ENCODE assay signal across 19 cellular contexts in the genomic region with DNA sequence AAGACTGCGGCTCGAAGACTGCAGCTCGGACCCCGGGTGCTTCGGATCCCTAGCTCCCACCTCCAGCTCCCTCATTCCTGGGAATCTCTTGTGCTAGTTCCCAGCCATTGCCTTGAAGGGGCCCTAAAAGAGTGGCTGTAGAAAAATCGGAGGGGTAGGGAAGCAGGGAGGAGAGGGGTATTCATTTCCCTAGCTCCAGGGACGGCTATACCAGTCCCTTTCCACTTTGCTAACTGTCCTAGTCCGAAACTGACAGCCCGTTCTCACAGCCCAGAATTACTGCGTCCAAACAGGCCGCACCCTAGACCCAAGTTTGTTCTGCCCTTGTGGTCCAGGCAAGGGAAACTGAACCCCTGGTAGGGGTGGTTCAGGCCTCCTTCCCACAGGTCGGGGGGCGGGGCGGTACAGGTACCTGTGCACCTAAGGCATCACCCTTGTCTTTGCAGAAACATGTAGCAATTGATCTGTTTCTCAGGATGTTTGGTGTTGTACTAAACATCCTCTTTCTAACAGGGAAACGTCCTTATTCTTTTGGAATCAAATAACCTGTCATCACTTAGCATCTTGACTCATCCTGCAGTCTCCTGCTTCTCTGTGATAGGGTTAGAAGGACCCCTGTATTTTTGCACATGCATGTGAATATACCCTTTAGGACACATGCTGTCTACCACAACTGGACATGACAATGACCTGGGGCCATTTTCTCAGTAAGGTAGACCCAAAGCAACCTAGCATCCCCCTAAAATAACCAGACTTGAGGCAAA. TPM values are rescaled to one million over a fixed set of nuclear protein-coding genes. Genes with fewer than 3 reads are reported as not detected.
A peak's percentile ranks its signal among the peaks of the same experiment; 100 is the strongest.
DNase-seq lines count a peak whose midpoint lies in the region; ATAC-seq and TF ChIP-seq lines count a peak whose summit lies in the region.
"Had no signal": no experiment of that assay in that cellular context is flagged by ENCODE, and none has a peak within 500 bp of the region (broad histone marks: within the 10 kb centered on the region; RNA-seq: fewer than 3 reads in every experiment).

No MANE protein-coding gene starts in this region.

- peaks cover 0 to 79% of the 10 kb centered on the region in 2 donors for H3K27me3 ChIP-seq in Peyer's patch
- peaks cover 72 to 100% (median 100%) of the 10 kb centered on the region in 3 donors for H3K27me3 ChIP-seq in stomach
- peaks cover 77% of the 10 kb centered on the region for H3K27me3 ChIP-seq in SJCRH30

- TF ChIP-seq CTCF in Peyer's patch (IDR thresholded peaks at IDR 0.05) (no peak), stomach (IDR thresholded peaks at IDR 0.05) (no peak)

- intact Hi-C loops in stomach (cut with DNase I; ENCODE audit: low total_unique reads): no loop called here

- TF ChIP-seq POLR2A in Peyer's patch (IDR thresholded peaks at IDR 0.05) (no peak), stomach (IDR thresholded peaks at IDR 0.05) (no peak)

- no peak for TF ChIP-seq EP300 in stomach (IDR thresholded peaks at IDR 0.05)

- no peak for ATAC-seq in GM18519 (IDR thresholded peaks at IDR 0.05; ENCODE audit: low FRiP score, unreplicated experiment)
- ATAC-seq: A549; natural killer cell treated with Interleukin-12 subunit alpha and Interleukin-12 subunit beta and Interleukin-15 and Interleukin-18, amount 100 ng/mL, for 72 hours had no signal

- H3K36me3 ChIP-seq in Peyer's patch: no peaks in the 10 kb centered on the region
- H3K36me3 ChIP-seq in stomach: no peaks in the 10 kb centered on the region
- no peaks in the 10 kb centered on the region for H3K36me3 ChIP-seq in SJCRH30
- H3K36me3 ChIP-seq: esophagus squamous epithelium, suprapubic skin had no signal

- H3K9me3 ChIP-seq in Peyer's patch (no peaks in the 10 kb centered on the region), stomach (peaks cover 0 to 12% (median 0%) of the 10 kb centered on the region in 4 donors), SJCRH30 (replicated peaks) (no peaks in the 10 kb centered on the region)
- H3K9me3 ChIP-seq: A549, esophagus squamous epithelium, suprapubic skin had no signal

- WGBS in stomach, 5 donors: 27 to 38% (median 33%) methylated on average over 15 of the region's 15 CpGs

- H3K4me1 ChIP-seq in Peyer's patch (peaks cover 3 to 54% (median 35%) of the 10 kb centered on the region in 4 donors), stomach (peaks cover 47 to 68% (median 59%) of the 10 kb centered on the region in 4 donors), SJCRH30 (no peaks in the 10 kb centered on the region)

- H3K27ac ChIP-seq in Peyer's patch: no peak overlapping the region
- H3K27ac ChIP-seq in stomach: no peak overlapping the region
- no peak overlapping the region for H3K27ac ChIP-seq in SJCRH30
- H3K27ac ChIP-seq: A549, C4-2B, esophagus squamous epithelium, RWPE1, suprapubic skin had no signal

- DNase-seq in activated CD8-positive, alpha-beta memory T cell treated with anti-CD3 and anti-CD28 coated beads for 24 hours: peak; percentile 55
- DNase-seq in activated CD8-positive, alpha-beta memory T cell treated with anti-CD3 and anti-CD28 coated beads, Interleukin-2, amount 50 U/mL, for 4 hours: no peak
- DNase-seq in Peyer's patch (peak in 2 of 3 donors; percentile 12 to 44), stomach (peak; percentile 23), SJCRH30 (no peak), NCI-H526 treated with DMSO at 0.1 percent for 48 hours (lab: John Stamatoyannopoulos, UW) (no peak)
- DNase-seq: caudate nucleus; effector CD8-positive, alpha-beta T cell; esophagus squamous epithelium; HCEC 1CT; Kasumi-1; NCI-H510A treated with DMSO at 0.1 percent for 48 hours had no signal

- H3K4me3 ChIP-seq in Peyer's patch (no peak overlapping the region), iPS-11a (ENCODE audit: low read depth, low read length) (peak overlapping the region; percentile 35), stomach (peak overlapping the region in 1 of 4 donors; percentile 46), SJCRH30 (no peak overlapping the region)

RNA-seq across cellular contexts. Expression of a gene that starts 4.0 kb away (rescaled TPM):
- total RNA-seq in Peyer's patch: 10 to 100 TPM in 1 of 4 donors, 1 to 10 TPM in 2, not detected in 1; 1.1 to 10.0 (median 3.4) TPM
- 10 to 100 TPM in 1 of 5 donors, not detected in 4; 32.1 TPM for total RNA-seq in stomach
- polyA plus RNA-seq in stomach: under 1 TPM in 2 of 3 donors, not detected in 1; 0.18 to 0.62 TPM
- total RNA-seq in SJCRH30 (2014; rRNA removed; shearing (Covaris generic)): not detected in 2 replicates
- total RNA-seq: natural killer cell treated with Interleukin-12 subunit alpha and Interleukin-12 subunit beta and Interleukin-15 and Interleukin-18, amount 100 ng/mL, for 72 hours; suprapubic skin had no signal

RNA-seq across cellular contexts. Expression of a gene that starts 34.1 kb away (rescaled TPM):
- total RNA-seq in Peyer's patch: 10 to 100 TPM; 28.1 to 66.0 (median 52.1) TPM
- total RNA-seq in stomach: 100 to 1,000 TPM in 1 of 5 donors, 10 to 100 TPM in 4; 11.7 to 133 (median 63.8) TPM
- polyA plus RNA-seq in stomach: 10 to 100 TPM; 42.2 to 49.2 (median 48.9) TPM
- total RNA-seq in SJCRH30 (2014; rRNA removed; shearing (Covaris generic)): 34.3 and 37.3 TPM in 2 replicates

Comparison
In these comparisons a context has a peak if more than half of its experiments do, and no peak if none do; other contexts are left out.
1. DNase-seq: peak in activated CD8-positive, alpha-beta memory T cell treated with anti-CD3 and anti-CD28 coated beads for 24 hours (single experiment), Peyer's patch (2 of 3) and stomach (single experiment); none in activated CD8-positive, alpha-beta memory T cell treated with anti-CD3 and anti-CD28 coated beads, Interleukin-2, amount 50 U/mL, for 4 hours (single experiment), SJCRH30 (0 of 2) and NCI-H526 treated with DMSO at 0.1 percent for 48 hours (single experiment).